12 cellular contexts compared by ENCODE assay signal in the genomic region with DNA sequence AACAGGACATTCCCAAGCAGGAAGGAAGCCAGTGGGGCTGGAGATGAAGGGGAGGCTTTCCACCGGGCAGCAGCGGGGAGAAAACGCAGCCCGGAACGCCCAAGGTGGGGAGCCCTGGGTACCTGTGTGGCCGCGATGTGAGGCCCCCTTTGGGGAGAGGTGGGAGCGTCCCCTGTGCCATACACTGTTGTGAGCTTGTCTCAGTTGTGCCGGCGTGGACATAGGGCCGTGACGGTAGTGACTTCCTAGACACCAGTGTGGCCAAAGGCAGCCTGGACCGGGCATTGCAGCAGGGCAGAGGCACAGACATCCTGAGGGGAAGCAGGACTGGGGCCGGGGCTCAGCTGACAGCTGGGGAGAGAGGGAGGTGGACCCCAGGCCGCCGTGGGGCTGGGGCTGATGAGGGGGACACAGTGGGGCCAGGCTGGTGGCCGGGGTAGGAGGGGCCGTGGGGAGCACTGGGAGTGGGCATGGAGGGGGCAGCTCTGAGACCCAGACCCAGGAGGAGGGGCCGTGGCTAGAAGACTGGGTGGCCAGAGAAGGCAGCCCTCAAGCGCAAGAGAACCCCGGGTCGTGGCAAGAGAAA. TPM values are rescaled to one million over a fixed set of nuclear protein-coding genes. Genes with fewer than 3 reads are reported as not detected.
DNase-seq lines count a peak whose midpoint lies in the region; ATAC-seq and TF ChIP-seq lines count a peak whose summit lies in the region.
"Had no signal": no experiment of that assay in that cellular context is flagged by ENCODE, and none has a peak within 500 bp of the region (broad histone marks: within the 10 kb centered on the region; RNA-seq: fewer than 3 reads in every experiment).

No MANE protein-coding gene starts in this region.

- H3K27ac Mint-ChIP-seq in neural crest cell (ENCODE audit: unreplicated experiment): peak overlapping the region; percentile 87
- H3K27ac Mint-ChIP-seq: CD8-positive, alpha-beta T cell; T-helper 1 cell treated with Interleukin-12 subunit alpha and Interleukin-12 subunit beta and Interleukin-4 antibody, amounts not matched to agents 30 μg/mL and 1 μg/mL, for 36 hours had no signal

- H3K4me1 Mint-ChIP-seq in neural crest cell: peaks cover 26% of the 10 kb centered on the region

- H3K4me1 ChIP-seq in fibroblast of lung (ENCODE audit: control insufficient read depth, extremely low read depth, insufficient read depth, low read length): peaks cover 7% of the 10 kb centered on the region
- peaks cover 0 to 44% (median 17%) of the 10 kb centered on the region in 4 donors for H3K4me1 ChIP-seq in tibial nerve
- H3K4me1 ChIP-seq in colonic mucosa: no peaks in the 10 kb centered on the region
- no peaks in the 10 kb centered on the region for H3K4me1 ChIP-seq in smooth muscle cell (ENCODE audit: low read depth)

- 54 to 64% methylated on average over 21 to 22 of the region's 22 CpGs for WGBS in tibial nerve, 2 donors
- 93% methylated on average over 18 of the region's 22 CpGs for WGBS in smooth muscle cell (ENCODE audit: low lambda C conversion rate)

- intact Hi-C loops in colonic mucosa (cut with DNase I): no loop called here

- DNase-seq in WERI-Rb-1 (peak; percentile 30), fibroblast of lung (ENCODE audit: low read depth in 2 of 2) (no peak), neural crest cell (ENCODE audit: low read depth, low spot score) (no peak), tibial nerve (ENCODE audit: low spot score in 2 of 2) (no peak), colonic mucosa (no peak), smooth muscle cell (lab: John Stamatoyannopoulos, UW; ENCODE audit: unreplicated experiment) (no peak)
- DNase-seq: activated naive CD4-positive, alpha-beta T cell; CD8-positive, alpha-beta T cell; NCI-H2107 had no signal

- H3K9me3 ChIP-seq in WERI-Rb-1 (ENCODE audit: severe bottlenecking) (no peaks in the 10 kb centered on the region), fibroblast of lung (ENCODE audit: control insufficient read depth, insufficient read depth, low read depth, low read length) (no peaks in the 10 kb centered on the region), tibial nerve (no peaks in the 10 kb centered on the region), colonic mucosa (no peaks in the 10 kb centered on the region), smooth muscle cell (replicated peaks; ENCODE audit: low read depth) (no peaks in the 10 kb centered on the region)

- H2AFZ ChIP-seq in fibroblast of lung (ENCODE audit: low read length) (no peak overlapping the region), smooth muscle cell (ENCODE audit: low read depth) (no peak overlapping the region)

- no peaks in the 10 kb centered on the region for H4K20me1 ChIP-seq in fibroblast of lung (ENCODE audit: control insufficient read depth, extremely low read depth, insufficient read depth, low read length)
- H4K20me1 ChIP-seq in smooth muscle cell (ENCODE audit: low read depth): peaks cover 73% of the 10 kb centered on the region

- TF ChIP-seq EP300 in tibial nerve (IDR thresholded peaks at IDR 0.05): no peak

- peaks cover 15% of the 10 kb centered on the region for H3K36me3 Mint-ChIP-seq in neural crest cell (ENCODE audit: low read depth)

- TF ChIP-seq POLR2A in tibial nerve (IDR thresholded peaks at IDR 0.05): no peak

- H3K9me3 Mint-ChIP-seq in neural crest cell: peaks cover 4% of the 10 kb centered on the region

- H3K9ac ChIP-seq in fibroblast of lung (ENCODE audit: insufficient read depth, low read length) (no peak overlapping the region), colonic mucosa (ENCODE audit: low read depth in 2 of 2, low read length in 2 of 2) (no peak overlapping the region), smooth muscle cell (ENCODE audit: low read depth) (no peak overlapping the region)

- ATAC-seq in HG03457 (IDR thresholded peaks at IDR 0.05; ENCODE audit: unreplicated experiment): no peak
- ATAC-seq: CD8-positive, alpha-beta T cell had no signal

- H3K27me3 ChIP-seq in WERI-Rb-1 (ENCODE audit: insufficient read depth, low read depth, severe bottlenecking) (no peaks in the 10 kb centered on the region), fibroblast of lung (ENCODE audit: control insufficient read depth, insufficient read depth, low read length) (no peaks in the 10 kb centered on the region), tibial nerve (no peaks in the 10 kb centered on the region), colonic mucosa (no peaks in the 10 kb centered on the region), smooth muscle cell (ENCODE audit: low read depth) (no peaks in the 10 kb centered on the region)

- no peak overlapping the region for H3K4me3 Mint-ChIP-seq in neural crest cell
- H3K4me3 Mint-ChIP-seq: CD8-positive, alpha-beta T cell; T-helper 1 cell treated with Interleukin-12 subunit alpha and Interleukin-12 subunit beta and Interleukin-4 antibody, amounts not matched to agents 30 μg/mL and 1 μg/mL, for 36 hours had no signal

- H3K27ac ChIP-seq in WERI-Rb-1: peak overlapping the region; percentile 91
- peak overlapping the region; percentile 57 for H3K27ac ChIP-seq in fibroblast of lung (ENCODE audit: insufficient read depth, low read length)
- peak overlapping the region; percentile 40 to 81 (median 66) for H3K27ac ChIP-seq in tibial nerve
- no peak overlapping the region for H3K27ac ChIP-seq in colonic mucosa
- H3K27ac ChIP-seq in smooth muscle cell (ENCODE audit: low read depth): no peak overlapping the region
- H3K27ac ChIP-seq: HL-60 had no signal

- H3K4me3 ChIP-seq in WERI-Rb-1 (ENCODE audit: low read depth, low read length): no peak overlapping the region
- H3K4me3 ChIP-seq in fibroblast of lung (replicated peaks in 1 of 4; ENCODE audit: control extremely low read depth in 1 of 4, insufficient read depth in 1 of 4, low read depth in 3 of 4, low read length in 4 of 4): no peak overlapping the region
- no peak overlapping the region for H3K4me3 ChIP-seq in tibial nerve
- no peak overlapping the region for H3K4me3 ChIP-seq in colonic mucosa
- H3K4me3 ChIP-seq in smooth muscle cell: no peak overlapping the region

- H3K79me2 ChIP-seq in fibroblast of lung (ENCODE audit: control insufficient read depth, insufficient read depth, low read length) (peaks cover 58% of the 10 kb centered on the region), smooth muscle cell (ENCODE audit: low read depth) (peaks cover 19% of the 10 kb centered on the region)

- H3K4me2 ChIP-seq in fibroblast of lung (ENCODE audit: extremely low read depth, insufficient read depth, low read length) (no peak overlapping the region), smooth muscle cell (no peak overlapping the region)

- TF ChIP-seq CTCF in WERI-Rb-1 (IDR thresholded peaks at IDR 0.05; ENCODE audit: low read depth, low read length) (no peak), fibroblast of lung (conservative IDR thresholded peaks at IDR 0.05 in 1 of 2, IDR thresholded peaks at IDR 0.05 in 1 of 2; ENCODE audit: low read depth in 1 of 2, low read length in 2 of 2) (no peak), neural crest cell (conservative IDR thresholded peaks at IDR 0.05) (no peak), tibial nerve (IDR thresholded peaks at IDR 0.05) (no peak), colonic mucosa (IDR thresholded peaks at IDR 0.05) (no peak), smooth muscle cell (IDR thresholded peaks at IDR 0.05; ENCODE audit: borderline replicate concordance, insufficient read depth, poor library complexity, severe bottlenecking) (no peak)

- peaks cover 44% of the 10 kb centered on the region for H3K36me3 ChIP-seq in WERI-Rb-1
- peaks cover 20% of the 10 kb centered on the region for H3K36me3 ChIP-seq in fibroblast of lung (ENCODE audit: control insufficient read depth, insufficient read depth, low read length)
- peaks cover 0 to 46% (median 0%) of the 10 kb centered on the region in 3 donors for H3K36me3 ChIP-seq in tibial nerve
- no peaks in the 10 kb centered on the region for H3K36me3 ChIP-seq in colonic mucosa
- H3K36me3 ChIP-seq in smooth muscle cell (ENCODE audit: low read depth): no peaks in the 10 kb centered on the region

- no peaks in the 10 kb centered on the region for H3F3A ChIP-seq in smooth muscle cell (ENCODE audit: low read depth)

- no peaks in the 10 kb centered on the region for H3K27me3 Mint-ChIP-seq in neural crest cell (ENCODE audit: low read depth)

RNA-seq across cellular contexts. Expression of gene TFDP1, which starts 38.5 kb away (rescaled TPM):
- 34.9 and 44.8 TPM in 2 replicates for total RNA-seq in fibroblast of lung
- polyA plus RNA-seq in fibroblast of lung: 115 and 163 TPM in 2 replicates
- polyA plus RNA-seq in fibroblast of lung (2012): 87.2 and 133 TPM in 2 replicates
- polyA minus RNA-seq in fibroblast of lung (ENCODE audit: low replicate concordance): 48.1 and 126 TPM in 2 replicates
- total RNA-seq in neural crest cell: 105 and 108 TPM in 2 replicates
- total RNA-seq in tibial nerve: 10 to 100 TPM; 19.2 to 45.3 (median 34.1) TPM
- 100 to 1,000 TPM in 1 of 2 donors, 10 to 100 TPM in 1; 60.3 to 112 TPM for total RNA-seq in colonic mucosa
- total RNA-seq in smooth muscle cell: 46.1 and 53.6 TPM in 2 replicates
- polyA plus RNA-seq in smooth muscle cell: 38.5 and 52.8 TPM in 2 replicates

RNA-seq across cellular contexts. Expression of gene DCUN1D2, which starts 55.5 kb away (rescaled TPM):
- 8.0 and 11.6 TPM in 2 replicates for total RNA-seq in fibroblast of lung
- polyA plus RNA-seq in fibroblast of lung: 6.7 and 10.7 TPM in 2 replicates
- 5.7 and 8.7 TPM in 2 replicates for polyA plus RNA-seq in fibroblast of lung (2012)
- 0.51 and 0.70 TPM in 2 replicates for polyA minus RNA-seq in fibroblast of lung (ENCODE audit: low replicate concordance)
- total RNA-seq in neural crest cell: 32.1 and 33.9 TPM in 2 replicates
- total RNA-seq in tibial nerve: 10 to 100 TPM; 16.3 to 28.0 (median 21.0) TPM
- 10 to 100 TPM; 14.9 to 20.5 TPM for total RNA-seq in colonic mucosa
- total RNA-seq in smooth muscle cell: 6.3 and 10.6 TPM in 2 replicates
- 9.4 and 10.8 TPM in 2 replicates for polyA plus RNA-seq in smooth muscle cell

Comparison
In these comparisons a context has a peak if more than half of its experiments do, and no peak if none do; other contexts are left out.
1. H3K27ac ChIP-seq: peak in WERI-Rb-1 (single experiment), fibroblast of lung (single experiment) and tibial nerve (4 of 4); none in colonic mucosa (single experiment) and smooth muscle cell (single experiment).